Comparison of ENCODE assay signal across 8 cellular contexts in the genomic region with DNA sequence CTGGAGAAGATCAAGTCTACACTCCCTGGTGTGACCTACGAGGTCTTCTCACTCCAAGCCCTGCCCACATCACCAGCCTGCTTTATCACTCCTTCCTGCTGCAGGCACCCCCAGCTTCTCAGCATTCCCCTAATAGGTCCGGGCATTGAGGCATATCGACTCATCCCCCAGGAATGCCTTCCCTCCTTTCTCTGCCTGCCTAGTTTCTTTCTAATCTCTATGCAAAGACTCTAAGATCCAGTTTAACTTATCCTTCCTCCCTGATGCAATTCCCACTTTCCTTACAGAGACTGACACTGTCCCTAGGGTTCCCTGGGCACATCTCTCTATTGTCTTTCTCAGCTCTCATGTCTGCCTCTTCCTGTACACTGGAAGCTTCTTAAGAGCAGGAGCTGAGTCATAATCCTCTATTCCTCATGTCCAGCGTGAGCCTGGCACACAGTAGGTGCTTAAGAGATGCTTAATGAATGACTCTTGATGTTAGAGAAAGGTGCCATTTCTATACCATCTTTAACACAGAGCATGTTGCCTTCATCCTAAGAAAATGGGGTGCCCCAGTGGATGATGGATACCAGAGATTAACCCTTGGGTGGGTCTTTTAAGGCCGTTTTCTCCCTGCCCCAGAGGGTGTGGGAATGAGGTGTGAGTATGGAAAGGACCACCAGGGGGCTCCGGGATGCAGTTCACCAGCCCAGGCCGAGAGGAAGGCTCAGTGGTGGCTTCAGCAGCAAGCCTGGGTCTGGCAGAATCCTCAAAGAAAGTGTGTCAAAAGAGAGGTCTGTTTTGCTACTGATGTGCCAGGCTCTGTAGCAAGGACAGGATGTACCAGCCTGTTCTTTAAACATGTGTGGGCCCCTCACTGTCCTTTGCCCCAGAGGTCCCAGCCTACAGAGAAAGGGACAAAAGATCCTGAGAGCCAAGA. TPM values are rescaled to one million over a fixed set of nuclear protein-coding genes. Genes with fewer than 3 reads are reported as not detected.
A peak's percentile ranks its signal among the peaks of the same experiment; 100 is the strongest.
DNase-seq lines count a peak whose midpoint lies in the region; ATAC-seq and TF ChIP-seq lines count a peak whose summit lies in the region.

No MANE protein-coding gene starts in this region.

- TF ChIP-seq CTCF in right atrium auricular region (IDR thresholded peaks at IDR 0.05) (peak; percentile 67 to 84), gastrocnemius medialis (IDR thresholded peaks at IDR 0.05 in 4 of 5, conservative IDR thresholded peaks at IDR 0.05 in 1 of 5) (peak; percentile 65 to 80 (median 77))

- TF ChIP-seq POLR2A in gastrocnemius medialis (IDR thresholded peaks at IDR 0.05) = no peak

- H3K27ac ChIP-seq in right atrium auricular region (peak overlapping the region; percentile 37 to 71), gastrocnemius medialis (peak overlapping the region; percentile 38 to 65 (median 56))

- H3K9me3 ChIP-seq in right atrium auricular region (no peaks in the 10 kb centered on the region), gastrocnemius medialis (no peaks in the 10 kb centered on the region)

- ATAC-seq in HG02981 (IDR thresholded peaks at IDR 0.05; ENCODE audit: unreplicated experiment) (peak; percentile 63), gastrocnemius medialis (peak; percentile 76 to 82)

- in situ Hi-C loops in gastrocnemius medialis (cut with MboI; ENCODE audit: low sequenced_read_pairs in 4 of 4) = loop anchor here (5.0 to 10.0 kb wide), 3 partner anchors 473 to 483 kb away; no protein-coding TSS in a partner anchor

- H3K36me3 ChIP-seq in right atrium auricular region (no peaks in the 10 kb centered on the region), gastrocnemius medialis (no peaks in the 10 kb centered on the region)

- no peaks in the 10 kb centered on the region for H3K27me3 ChIP-seq in right atrium auricular region
- no peaks in the 10 kb centered on the region for H3K27me3 ChIP-seq in gastrocnemius medialis

- intact Hi-C loops in gastrocnemius medialis (cut with DNase I; ENCODE audit: low total_unique reads) = loop anchor here (1.0 to 5.0 kb wide), 3 partner anchors 85 to 482 kb away; no protein-coding TSS in a partner anchor

- DNase-seq in ELR (ENCODE audit: low read depth) = peak; percentile 96
- DNase-seq in NCI-H82 treated with DMSO at 0.1 percent for 48 hours (lab: John Stamatoyannopoulos, UW; ENCODE audit: unreplicated experiment) = peak; percentile 62
- peak; percentile 97 for DNase-seq in amniotic epithelial cell (ENCODE audit: low read depth)
- DNase-seq in right atrium auricular region (ENCODE audit: low spot score) = no peak
- DNase-seq in gastrocnemius medialis = peak; percentile 34 to 66
- no peak for DNase-seq in activated gamma-delta T cell (lab: John Stamatoyannopoulos, UW)
- DNase-seq in activated gamma-delta T cell treated with Interleukin-2 at 50 U/mL for 16 hours = no peak

- no peak overlapping the region for H3K4me3 ChIP-seq in right atrium auricular region
- no peak overlapping the region for H3K4me3 ChIP-seq in gastrocnemius medialis

- peaks cover 0 to 80% of the 10 kb centered on the region in 2 donors for H3K4me1 ChIP-seq in right atrium auricular region
- peaks cover 34 to 35% of the 10 kb centered on the region in 2 donors for H3K4me1 ChIP-seq in gastrocnemius medialis

RNA-seq across cellular contexts. Expression of a gene that starts 34.7 kb away (rescaled TPM):
- 10 to 100 TPM; 55.9 to 58.1 TPM for total RNA-seq in right atrium auricular region
- 1 to 10 TPM; 4.4 to 9.7 (median 8.4) TPM for total RNA-seq in gastrocnemius medialis

Comparison
In these comparisons a context has a peak if more than half of its experiments do, and no peak if none do; other contexts are left out.
1. DNase-seq: peak in ELR (single experiment), NCI-H82 treated with DMSO at 0.1 percent for 48 hours (single experiment), amniotic epithelial cell (single experiment) and gastrocnemius medialis (2 of 2); none in right atrium auricular region (single experiment), activated gamma-delta T cell (single experiment) and activated gamma-delta T cell treated with Interleukin-2 at 50 U/mL for 16 hours (single experiment).
2. RNA of a gene that starts 34.7 kb away (total RNA-seq): 55.9 to 58.1 TPM in right atrium auricular region; 4.4 to 9.7 TPM in gastrocnemius medialis; every median in the first group is over 4 times any median in the second.